Comparison of ENCODE assay signal across 22 cellular contexts in genomic region chr5:51661646-51662265, GRCh38.
"Had no signal": no experiment of that assay in that cellular context is flagged by ENCODE, and none has a peak within 500 bp of the region (broad histone marks: within the 10 kb centered on the region; RNA-seq: fewer than 3 reads in every experiment).

No MANE protein-coding gene starts in this region.

- FAIRE-seq: RCC 7860 had no signal

- H3K4me3 ChIP-seq: MG63, SJSA1, SK-N-MC had no signal

- H3K36me3 ChIP-seq: MG63, SJSA1 had no signal

- H3K9me3 ChIP-seq: MG63, SJSA1 had no signal

- DNase-seq: KBM-7, MG63, NCI-H1092, NCI-H1105 treated with DMSO at 0.1 percent for 48 hours, NCI-H1417 treated with DMSO at 0.1 percent for 48 hours, NCI-H146, NCI-H1694 treated with DMSO at 0.1 percent for 48 hours, NCI-H1930, NCI-H2081, NCI-H2171, NCI-H345, NCI-H446 treated with DMSO at 0.1 percent for 48 hours, NCI-H524, NCI-H526 treated with DMSO at 0.1 percent for 48 hours, NCI-H748 treated with DMSO at 0.1 percent for 48 hours, Right ventricle myocardium superior, RPMI8226, SIG-M5, T-helper 1 cell had no signal

- H3K27ac ChIP-seq: SJSA1, SK-N-MC had no signal

- H3K27me3 ChIP-seq: MG63, SJSA1 had no signal
